Comparison of ENCODE assay signal across 29 cellular contexts in genomic region chr10:86071145-86071544, GRCh38.
"Had no signal": no experiment of that assay in that cellular context is flagged by ENCODE, and none has a peak within 500 bp of the region (broad histone marks: within the 10 kb centered on the region; RNA-seq: fewer than 3 reads in every experiment).

No MANE protein-coding gene starts in this region.

- ATAC-seq: activated CD8-positive, alpha-beta T cell treated with anti-CD3 and anti-CD28 coated beads, Interleukin-2, amount 10 ng/mL, durations not matched to agents 7 days and 5 days; activated naive CD8-positive, alpha-beta T cell treated with anti-CD3 and anti-CD28 coated beads, Interleukin-2, amount 50 U/mL, for 24 hours had no signal

- H3K9me3 ChIP-seq: MG63, SJCRH30 had no signal

- H3K4me3 ChIP-seq: MG63, PC-9, SJCRH30, SK-N-MC had no signal

- DNase-seq: activated CD4-positive, alpha-beta T cell treated with anti-CD3 and anti-CD28 coated beads for 1 hour; activated CD4-positive, alpha-beta T cell treated with anti-CD3 and anti-CD28 coated beads for 48 hours; activated CD4-positive, CD25-positive, alpha-beta regulatory T cell; activated CD8-positive, alpha-beta memory T cell treated with anti-CD3 and anti-CD28 coated beads, Interleukin-2, amount 50 U/mL, for 48 hours; activated CD8-positive, alpha-beta T cell treated with anti-CD3 and anti-CD28 coated beads, Interleukin-2, amount 10 ng/mL, durations not matched to agents 7 days and 5 days; activated effector memory CD4-positive, alpha-beta T cell treated with Interleukin-2 at 50 U/mL for 16 hours; activated naive CD4-positive, alpha-beta T cell treated with anti-CD3 and anti-CD28 coated beads, Interleukin-2, amount 10 ng/mL, durations not matched to agents 7 days and 5 days; activated naive CD8-positive, alpha-beta T cell treated with anti-CD3 and anti-CD28 coated beads, Interleukin-2, amount 50 U/mL, for 24 hours; anterior cingulate cortex; Kasumi-1; KG1; MG63; NCI-H1048; NCI-H1105 treated with DMSO at 0.1 percent for 48 hours; NCI-H1436; NCI-H1694; NCI-H1930; NCI-H2081 treated with DMSO at 0.1 percent for 48 hours; NCI-H345; NCI-H524 treated with DMSO at 0.1 percent for 48 hours; PC-9; SHP77; SJCRH30; T1000; WERI-Rb-1 had no signal

- H3K4me1 Mint-ChIP-seq: activated naive CD4-positive, alpha-beta T cell treated with anti-CD3 and anti-CD28 coated beads, Interleukin-2, amount 10 ng/mL, durations not matched to agents 7 days and 5 days; activated naive CD8-positive, alpha-beta T cell treated with anti-CD3 and anti-CD28 coated beads, Interleukin-2, amount 50 U/mL, for 24 hours had no signal

- H3K27me3 ChIP-seq: MG63, SJCRH30 had no signal

- H3K27ac ChIP-seq: PC-9, SJCRH30, SK-N-MC, WERI-Rb-1 had no signal

- H3K4me3 Mint-ChIP-seq: activated CD8-positive, alpha-beta T cell treated with anti-CD3 and anti-CD28 coated beads, Interleukin-2, amount 10 ng/mL, durations not matched to agents 7 days and 5 days; activated naive CD4-positive, alpha-beta T cell treated with anti-CD3 and anti-CD28 coated beads, Interleukin-2, amount 10 ng/mL, durations not matched to agents 7 days and 5 days; activated naive CD8-positive, alpha-beta T cell; activated naive CD8-positive, alpha-beta T cell treated with anti-CD3 and anti-CD28 coated beads, Interleukin-2, amount 50 U/mL, for 24 hours; brain had no signal

- H3K9me3 Mint-ChIP-seq: activated naive CD4-positive, alpha-beta T cell treated with anti-CD3 and anti-CD28 coated beads, Interleukin-2, amount 10 ng/mL, durations not matched to agents 7 days and 5 days; brain had no signal

- H3K4me1 ChIP-seq: SJCRH30 had no signal

- FAIRE-seq: RCC 7860 had no signal

- H3K36me3 ChIP-seq: MG63, SJCRH30, WERI-Rb-1 had no signal

- H3K36me3 Mint-ChIP-seq: activated naive CD4-positive, alpha-beta T cell treated with anti-CD3 and anti-CD28 coated beads, Interleukin-2, amount 10 ng/mL, durations not matched to agents 7 days and 5 days; activated naive CD8-positive, alpha-beta T cell; brain had no signal

- H3K27ac Mint-ChIP-seq: activated CD8-positive, alpha-beta T cell treated with anti-CD3 and anti-CD28 coated beads, Interleukin-2, amount 10 ng/mL, durations not matched to agents 7 days and 5 days; activated naive CD4-positive, alpha-beta T cell treated with anti-CD3 and anti-CD28 coated beads, Interleukin-2, amount 10 ng/mL, durations not matched to agents 7 days and 5 days; activated naive CD8-positive, alpha-beta T cell; activated naive CD8-positive, alpha-beta T cell treated with anti-CD3 and anti-CD28 coated beads, Interleukin-2, amount 50 U/mL, for 24 hours; brain had no signal
